Comparison of ENCODE assay signal across 10 cellular contexts in genomic region chr3:112770026-112770626, GRCh38.
DNase-seq lines count a peak whose midpoint lies in the region; ATAC-seq and TF ChIP-seq lines count a peak whose summit lies in the region.
"Had no signal": no experiment of that assay in that cellular context is flagged by ENCODE, and none has a peak within 500 bp of the region (broad histone marks: within the 10 kb centered on the region; RNA-seq: fewer than 3 reads in every experiment).

No MANE protein-coding gene starts in this region.

- peak overlapping the region; percentile 60 for H3K27ac ChIP-seq in ACC112 (ENCODE audit: low read depth, low read length)
- H3K27ac ChIP-seq in iPS-20b (ENCODE audit: low read length), result peak overlapping the region; percentile 18
- H3K27ac ChIP-seq in gastroesophageal sphincter, result peak overlapping the region in 1 of 4 donors; percentile 7
- H3K27ac ChIP-seq: parathyroid adenoma had no signal

- no peak overlapping the region; the same call in 1 of the 2 replicates for H3K9ac ChIP-seq in iPS-20b (ENCODE audit: low read depth, low read length)
- H3K9ac ChIP-seq: parathyroid adenoma had no signal

- H2AFZ ChIP-seq in ACC112 (ENCODE audit: low read length, unreplicated experiment), result peak overlapping the region; percentile 61
- H2AFZ ChIP-seq: parathyroid adenoma had no signal

- 76 to 90% methylated on average over 3 of the region's 3 CpGs for WGBS in gastroesophageal sphincter (ENCODE audit: low coverage in 1 of 2), 2 donors

- H3K4me1 Mint-ChIP-seq in immature natural killer cell, result peaks cover 17 to 21% of the 10 kb centered on the region in 2 donors

- TF ChIP-seq POLR2A in gastroesophageal sphincter (IDR thresholded peaks at IDR 0.05), result no peak

- H3K9me3 ChIP-seq in iPS-20b (ENCODE audit: insufficient read depth, low read depth, low read length), result no peaks in the 10 kb centered on the region
- H3K9me3 ChIP-seq in gastroesophageal sphincter, result no peaks in the 10 kb centered on the region

- H3K79me2 ChIP-seq in ACC112 (ENCODE audit: control insufficient read depth, insufficient read depth, low read length, unreplicated experiment), result no peaks in the 10 kb centered on the region
- H3K79me2 ChIP-seq: parathyroid adenoma had no signal

- peak; percentile 84 for DNase-seq in HT1080 (ENCODE audit: low read depth)
- peak; percentile 13 for DNase-seq in activated T-helper 9 cell treated with anti-CD3 and anti-CD28 coated beads, Interleukin-2, amount 50 U/mL, for 16 hours (ENCODE audit: low read depth)
- DNase-seq in SKM-1 (lab: John Stamatoyannopoulos, UW; ENCODE audit: unreplicated experiment), result no peak
- no peak for DNase-seq in immature natural killer cell
- DNase-seq: central memory CD4-positive, alpha-beta T cell had no signal

- TF ChIP-seq CTCF in gastroesophageal sphincter (IDR thresholded peaks at IDR 0.05), result no peak

- H3K4me1 ChIP-seq in ACC112 (ENCODE audit: control insufficient read depth, insufficient read depth, low read length, unreplicated experiment) (peaks cover 27% of the 10 kb centered on the region), iPS-20b (ENCODE audit: insufficient read depth, low read length) (0 out of 2 replicates have a peak, but pooled peaks cover 6% of the 10 kb centered on the region), gastroesophageal sphincter (peaks cover 0 to 13% (median 0%) of the 10 kb centered on the region in 3 donors)
- H3K4me1 ChIP-seq: parathyroid adenoma had no signal

- ATAC-seq in GM21528 (IDR thresholded peaks at IDR 0.05; ENCODE audit: low FRiP score, unreplicated experiment) (no peak), gastroesophageal sphincter (no peak)

- H3K4me3 ChIP-seq in ACC112 (ENCODE audit: low read depth, low read length) (no peak overlapping the region), iPS-20b (ENCODE audit: low read length) (no peak overlapping the region), gastroesophageal sphincter (no peak overlapping the region)

- no peaks in the 10 kb centered on the region for H3K36me3 Mint-ChIP-seq in immature natural killer cell

- no peak for TF ChIP-seq EP300 in gastroesophageal sphincter (IDR thresholded peaks at IDR 0.05)

- no peaks in the 10 kb centered on the region for H3K36me3 ChIP-seq in ACC112 (ENCODE audit: insufficient read depth, low read length)
- H3K36me3 ChIP-seq in iPS-20b (ENCODE audit: insufficient read depth, low read depth, low read length), result no peaks in the 10 kb centered on the region
- no peaks in the 10 kb centered on the region for H3K36me3 ChIP-seq in gastroesophageal sphincter

- H3K27ac Mint-ChIP-seq in immature natural killer cell, result no peak overlapping the region

- H3K9me3 Mint-ChIP-seq in immature natural killer cell, result no peaks in the 10 kb centered on the region

- H3K27me3 ChIP-seq in ACC112 (ENCODE audit: insufficient read depth, low read length) (no peaks in the 10 kb centered on the region), iPS-20b (ENCODE audit: insufficient read depth, low read length) (no peaks in the 10 kb centered on the region), gastroesophageal sphincter (no peaks in the 10 kb centered on the region)

- no peak overlapping the region for H3K4me3 Mint-ChIP-seq in immature natural killer cell

- peaks cover 0 to 6% (median 4%) of the 10 kb centered on the region in 3 donors for H3K27me3 Mint-ChIP-seq in immature natural killer cell (ENCODE audit: low read depth in 3 of 3)

Comparison
In these comparisons a context has a peak if more than half of its experiments do, and no peak if none do; other contexts are left out.
1. DNase-seq: peak in HT1080 (single experiment) and activated T-helper 9 cell treated with anti-CD3 and anti-CD28 coated beads, Interleukin-2, amount 50 U/mL, for 16 hours (single experiment); none in SKM-1 (single experiment) and immature natural killer cell (0 of 3).